Comparison of ENCODE assay signal across 8 cellular contexts in the genomic region with DNA sequence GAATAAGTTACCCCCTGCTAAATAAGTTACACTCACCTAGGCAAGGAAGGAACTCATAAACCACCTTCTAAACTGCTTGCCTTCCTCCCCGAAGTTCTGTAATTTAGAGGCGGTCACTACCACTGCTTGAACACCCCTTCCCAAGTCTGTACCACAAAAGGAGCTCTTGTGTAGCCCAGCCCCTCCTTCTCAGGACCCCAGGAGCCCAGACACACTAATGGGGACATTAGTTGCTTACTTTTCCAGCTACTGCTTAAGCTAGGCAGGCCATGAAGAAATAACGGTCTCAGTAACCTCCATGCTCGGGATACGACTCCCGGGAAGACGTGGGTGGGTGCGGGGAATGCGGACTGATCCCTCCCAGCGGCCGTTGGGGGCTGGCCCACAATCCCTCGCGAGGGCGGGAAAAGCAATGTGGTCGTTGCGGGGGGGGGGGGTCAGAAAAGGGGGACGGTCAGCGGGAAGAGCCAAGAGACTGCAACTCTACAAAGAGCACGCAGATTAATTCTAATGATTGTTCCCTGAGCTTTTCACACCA. TPM values are rescaled to one million over a fixed set of nuclear protein-coding genes. Genes with fewer than 3 reads are reported as not detected.
DNase-seq lines count a peak whose midpoint lies in the region; ATAC-seq, FAIRE-seq and TF ChIP-seq lines count a peak whose summit lies in the region.

A gene with protein sequence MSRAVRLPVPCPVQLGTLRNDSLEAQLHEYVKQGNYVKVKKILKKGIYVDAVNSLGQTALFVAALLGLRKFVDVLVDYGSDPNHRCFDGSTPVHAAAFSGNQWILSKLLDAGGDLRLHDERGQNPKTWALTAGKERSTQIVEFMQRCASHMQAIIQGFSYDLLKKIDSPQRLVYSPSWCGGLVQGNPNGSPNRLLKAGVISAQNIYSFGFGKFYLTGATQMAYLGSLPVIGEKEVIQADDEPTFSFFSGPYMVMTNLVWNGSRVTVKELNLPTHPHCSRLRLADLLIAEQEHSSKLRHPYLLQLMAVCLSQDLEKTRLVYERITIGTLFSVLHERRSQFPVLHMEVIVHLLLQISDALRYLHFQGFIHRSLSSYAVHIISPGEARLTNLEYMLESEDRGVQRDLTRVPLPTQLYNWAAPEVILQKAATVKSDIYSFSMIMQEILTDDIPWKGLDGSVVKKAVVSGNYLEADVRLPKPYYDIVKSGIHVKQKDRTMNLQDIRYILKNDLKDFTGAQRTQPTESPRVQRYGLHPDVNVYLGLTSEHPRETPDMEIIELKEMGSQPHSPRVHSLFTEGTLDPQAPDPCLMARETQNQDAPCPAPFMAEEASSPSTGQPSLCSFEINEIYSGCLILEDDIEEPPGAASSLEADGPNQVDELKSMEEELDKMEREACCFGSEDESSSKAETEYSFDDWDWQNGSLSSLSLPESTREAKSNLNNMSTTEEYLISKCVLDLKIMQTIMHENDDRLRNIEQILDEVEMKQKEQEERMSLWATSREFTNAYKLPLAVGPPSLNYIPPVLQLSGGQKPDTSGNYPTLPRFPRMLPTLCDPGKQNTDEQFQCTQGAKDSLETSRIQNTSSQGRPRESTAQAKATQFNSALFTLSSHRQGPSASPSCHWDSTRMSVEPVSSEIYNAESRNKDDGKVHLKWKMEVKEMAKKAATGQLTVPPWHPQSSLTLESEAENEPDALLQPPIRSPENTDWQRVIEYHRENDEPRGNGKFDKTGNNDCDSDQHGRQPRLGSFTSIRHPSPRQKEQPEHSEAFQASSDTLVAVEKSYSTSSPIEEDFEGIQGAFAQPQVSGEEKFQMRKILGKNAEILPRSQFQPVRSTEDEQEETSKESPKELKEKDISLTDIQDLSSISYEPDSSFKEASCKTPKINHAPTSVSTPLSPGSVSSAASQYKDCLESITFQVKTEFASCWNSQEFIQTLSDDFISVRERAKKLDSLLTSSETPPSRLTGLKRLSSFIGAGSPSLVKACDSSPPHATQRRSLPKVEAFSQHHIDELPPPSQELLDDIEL (N-terminal part only) (minus strand): TSS at position 345 of the 538 bp plus-strand sequence. CDS start 40,044 bp downstream, outside the sequence.

- no peak within 1 kb of the TSS for H2BK120ac ChIP-seq in mesenchymal stem cell (ENCODE audit: low read depth, low read length)

- H3K9me1 ChIP-seq in K562 (ENCODE audit: control insufficient read depth, insufficient read depth, low read length), result no peaks in the 10 kb centered on the region

- no peak for TF ChIP-seq EP300 in K562 (IDR thresholded peaks at IDR 0.05; ENCODE audit: low read length)

- H3K14ac ChIP-seq in mesenchymal stem cell (ENCODE audit: low read length in 2 of 2), result no peak within 1 kb of the TSS

- H3K9ac ChIP-seq in K562 (ENCODE audit: insufficient read depth in 1 of 2, low read depth in 2 of 2, low read length in 2 of 2), result peak within 1 kb of the TSS; percentile 89 to 98
- H3K9ac ChIP-seq in mesenchymal stem cell (ENCODE audit: low read length), result peak within 1 kb of the TSS; percentile 88

- no peak for TF ChIP-seq POLR2A in K562 (conservative IDR thresholded peaks at IDR 0.05)
- TF ChIP-seq POLR2A in vagina (IDR thresholded peaks at IDR 0.05), result no peak

- no peak for TF ChIP-seq RAD21 in K562 (CRISPR knock-in tag; conservative IDR thresholded peaks at IDR 0.05 in 1 of 2, IDR thresholded peaks at IDR 0.05 in 1 of 2)

- no peak for DNase-seq in cardiac muscle cell (ENCODE audit: low read depth in 1 of 2, low spot score in 1 of 2)
- DNase-seq in cardiac septum (ENCODE audit: low spot score), result no peak
- peak in 3 of 4 experiments; percentile 24 to 30 (median 29) for DNase-seq in K562 (ENCODE audit: extremely low read depth in 1 of 4, low spot score in 3 of 4)
- no peak for DNase-seq in mesenchymal stem cell
- no peak for DNase-seq in vagina (ENCODE audit: extremely low spot score in 2 of 2)
- no peak for DNase-seq in KBM-7
- no peak for DNase-seq in NCI-H69 (lab: John Stamatoyannopoulos, UW)
- DNase-seq in hepatic stellate cell (ENCODE audit: low spot score), result no peak

- H3K4me2 ChIP-seq in K562 (ENCODE audit: insufficient read depth, low read length), result peak within 1 kb of the TSS; percentile 87
- H3K4me2 ChIP-seq in mesenchymal stem cell (ENCODE audit: low read length, poor library complexity, severe bottlenecking), result peak within 1 kb of the TSS; percentile 24

- TF ChIP-seq CTCF in cardiac muscle cell (IDR thresholded peaks at IDR 0.05; ENCODE audit: low read depth, low read length) (no peak), K562 (IDR thresholded peaks at IDR 0.05 in 2 of 3, conservative IDR thresholded peaks at IDR 0.05 in 1 of 3; ENCODE audit: insufficient read depth in 2 of 3, low read depth in 1 of 3, low read length in 3 of 3) (no peak), vagina (IDR thresholded peaks at IDR 0.05) (no peak)

- WGBS in K562 (ENCODE audit: insufficient coverage, low coverage, missing lambda C conversion rate), result 67% methylated on average over 13 of the region's 19 CpGs
- 93% methylated on average over 16 of the region's 19 CpGs for WGBS in mesenchymal stem cell

- H2AFZ ChIP-seq in K562 (ENCODE audit: low read depth, low read length) (peak within 1 kb of the TSS; percentile 99), mesenchymal stem cell (ENCODE audit: low read depth, low read length) (peak within 1 kb of the TSS; percentile 97)

- POLR2A ChIA-PET in K562 (lab: Yijun Ruan, JAX), result interaction anchor here (1.0 to 4.5 kb wide), 7 partner anchors 10 to 60 kb away, joined by 3 to 41 read pairs (median 6); no protein-coding TSS in a partner anchor

- H3K4me3 ChIP-seq in cardiac muscle cell (peak within 1 kb of the TSS; percentile 25), K562 (peak within 1 kb of the TSS; percentile 52), mesenchymal stem cell (ENCODE audit: insufficient read depth in 1 of 2, low read depth in 1 of 2, low read length in 2 of 2) (peak within 1 kb of the TSS; percentile 58 to 93), vagina (peak within 1 kb of the TSS; percentile 58 to 68)

- no peak within 1 kb of the TSS for H3K23ac ChIP-seq in mesenchymal stem cell (ENCODE audit: low read length in 2 of 2)

- H2BK5ac ChIP-seq in mesenchymal stem cell (ENCODE audit: low read depth, low read length, poor library complexity, severe bottlenecking), result no peak within 1 kb of the TSS

- H2AK5ac ChIP-seq in mesenchymal stem cell (ENCODE audit: low read length, severe bottlenecking), result no peak within 1 kb of the TSS

- no peaks in the 10 kb centered on the region for H3K27me3 ChIP-seq in cardiac muscle cell
- H3K27me3 ChIP-seq in K562 (ENCODE audit: control insufficient read depth in 2 of 2, insufficient read depth in 2 of 2, low read length in 2 of 2), result no peaks in the 10 kb centered on the region
- H3K27me3 ChIP-seq in mesenchymal stem cell (ENCODE audit: control insufficient read depth in 1 of 2, insufficient read depth in 1 of 2, low read length in 2 of 2), result no peaks in the 10 kb centered on the region
- H3K27me3 ChIP-seq in vagina, result no peaks in the 10 kb centered on the region

- peak within 1 kb of the TSS; percentile 47 for H3K27ac ChIP-seq in cardiac muscle cell
- peak within 1 kb of the TSS; percentile 87 for H3K27ac ChIP-seq in K562 (ENCODE audit: extremely low read depth, low read depth, low read length)
- H3K27ac ChIP-seq in mesenchymal stem cell (ENCODE audit: low read length, poor library complexity, severe bottlenecking), result peak within 1 kb of the TSS; percentile 11
- H3K27ac ChIP-seq in vagina, result peak within 1 kb of the TSS; percentile 49

- no peak within 1 kb of the TSS for H2BK15ac ChIP-seq in mesenchymal stem cell (ENCODE audit: low read depth, poor library complexity, severe bottlenecking)

- H3K9me3 ChIP-seq in cardiac muscle cell (ENCODE audit: low read depth), result no peaks in the 10 kb centered on the region
- peaks cover 3% of the 10 kb centered on the region for H3K9me3 ChIP-seq in K562 (replicated peaks; ENCODE audit: control insufficient read depth, insufficient read depth, low read depth, low read length)
- H3K9me3 ChIP-seq in mesenchymal stem cell (ENCODE audit: control insufficient read depth, low read length), result no peaks in the 10 kb centered on the region
- no peaks in the 10 kb centered on the region for H3K9me3 ChIP-seq in vagina

- H4K20me1 ChIP-seq in K562 (replicated peaks; ENCODE audit: control insufficient read depth, insufficient read depth, low read length), result no peaks in the 10 kb centered on the region

- H4K91ac ChIP-seq in mesenchymal stem cell (ENCODE audit: low read length), result peak within 1 kb of the TSS; percentile 21

- no peaks in the 10 kb centered on the region for H3K36me3 ChIP-seq in cardiac muscle cell
- peaks cover 25% of the 10 kb centered on the region for H3K36me3 ChIP-seq in K562 (ENCODE audit: control insufficient read depth, insufficient read depth, low read length)
- peaks cover 0 to under 1% of the 10 kb centered on the region in 2 experiments for H3K36me3 ChIP-seq in mesenchymal stem cell (ENCODE audit: control insufficient read depth in 1 of 2, insufficient read depth in 2 of 2, low read depth in 1 of 2, low read length in 2 of 2)
- H3K36me3 ChIP-seq in vagina, result no peaks in the 10 kb centered on the region

- H3K79me1 ChIP-seq in mesenchymal stem cell (replicated peaks; ENCODE audit: low read length, poor library complexity, severe bottlenecking), result no peaks in the 10 kb centered on the region

- peak within 1 kb of the TSS; percentile 62 to 78 for H3K4ac ChIP-seq in mesenchymal stem cell (ENCODE audit: low read depth in 1 of 2, low read length in 2 of 2)

- H4K8ac ChIP-seq in mesenchymal stem cell (ENCODE audit: low read length), result peak within 1 kb of the TSS; percentile 80

- FAIRE-seq in K562 (lab: Jason Lieb, UNC), result no peak

- no peak within 1 kb of the TSS for H3K18ac ChIP-seq in mesenchymal stem cell (ENCODE audit: low read depth in 1 of 2, low read length in 2 of 2)

- ATAC-seq in K562, result no peak

- no peak within 1 kb of the TSS for H2BK12ac ChIP-seq in mesenchymal stem cell (ENCODE audit: low read length in 2 of 2)

- in situ Hi-C loops in K562 (cut with MboI) (no loop called here), KBM-7 (cut with MboI; ENCODE audit: low pct_unique_long_range_greater_than_20kb, low sequenced_read_pairs) (no loop called here)

- CTCF ChIA-PET in K562 (lab: Yijun Ruan, JAX; ENCODE audit: low intra/inter-chr PET ratio), result interaction anchor here (0.7 kb wide), 1 partner anchor 14 kb away, joined by 3 read pairs; no protein-coding TSS in a partner anchor

- no TSS peak for BruUV-seq in K562 (replicated peaks; lab: Mats Ljungman, UMichigan)

- H3K4me1 ChIP-seq in cardiac muscle cell (ENCODE audit: low read depth), result no peaks in the 10 kb centered on the region
- H3K4me1 ChIP-seq in K562 (replicated peaks in 1 of 2; ENCODE audit: control insufficient read depth in 2 of 2, insufficient read depth in 2 of 2, low read length in 2 of 2), result peaks cover 6% of the 10 kb centered on the region in 2 experiments
- H3K4me1 ChIP-seq in mesenchymal stem cell (ENCODE audit: control insufficient read depth, insufficient read depth, low read depth, low read length), result peaks cover 3% of the 10 kb centered on the region
- H3K4me1 ChIP-seq in vagina, result peaks cover 24% of the 10 kb centered on the region

- H3K79me2 ChIP-seq in K562 (ENCODE audit: control insufficient read depth, insufficient read depth, low read length), result peaks cover 32% of the 10 kb centered on the region

- intact Hi-C loops in cardiac septum (cut with DNase I), result loop anchor here (5.0 to 10.0 kb wide), 2 partner anchors 104 to 167 kb away; no protein-coding TSS in a partner anchor
- intact Hi-C loops in K562 (cut with micrococcal nuclease), result loop anchor here (1.0 kb wide), 1 partner anchor 60 kb away; no protein-coding TSS in a partner anchor
- intact Hi-C loops in vagina (cut with DNase I), result no loop called here

RNA-seq across cellular contexts. Expression of the gene that starts here (rescaled TPM):
- total RNA-seq in cardiac muscle cell (0.25 and 0.60 TPM in 2 replicates), cardiac septum (0.32 TPM), K562 (2014; rRNA removed) (0.04 and 0.05 TPM in 2 replicates), K562 (2014; rRNA removed; fragmentation: Illumina TruSeq; extraction: Trizol) (0.06 and 0.11 TPM in 2 replicates), K562 (2015; rRNA removed; fragmentation: Illumina TruSeq; extraction: Trizol) (0.04 TPM in 1 of 2 replicates, not detected in the other), K562 (2021) (0.09 and 0.18 TPM in 2 replicates), vagina (not detected)
- polyA plus RNA-seq in cardiac muscle cell (0.24 and 0.32 TPM in 2 replicates), K562 (2011; rRNA removed) (0.06 and 0.27 TPM in 2 replicates), K562 (2014; fragmentation: Illumina TruSeq; extraction: Trizol) (0.06 and 0.12 TPM in 2 replicates), K562 (2014; fragmentation: Nextera tagmentation; extraction: Ambion mirVana) (under 1 TPM; 0.10 to 0.11 TPM), K562 (2014; rRNA removed) (0.05 TPM in 2 replicates)
- total RNA-seq in K562 (2011; cell fraction: chromatin; rRNA removed; ENCODE audit: low replicate concordance), result 0.25 and 0.42 TPM in 2 replicates
- 0.13 and 0.17 TPM in 2 replicates for total RNA-seq in K562 (2011; cell fraction: nucleolus; rRNA removed)
- 0.15 and 0.29 TPM in 2 replicates for total RNA-seq in K562 (2011; cell fraction: nucleoplasm; rRNA removed)
- polyA plus RNA-seq in K562 (2011; cell fraction: cytosol; rRNA removed), result 0.06 and 0.40 TPM in 2 replicates
- 0.34 and 0.56 TPM in 2 replicates for polyA plus RNA-seq in K562 (2011; cell fraction: nucleus; rRNA removed)
- 0.10 and 0.12 TPM in 2 replicates for polyA plus RNA-seq in K562 (2012)
- polyA minus RNA-seq in K562 (2011; rRNA and poly(A)+ RNA removed), result 0.07 and 0.24 TPM in 2 replicates
- not detected in 2 replicates for polyA minus RNA-seq in K562 (2011; cell fraction: cytosol; rRNA and poly(A)+ RNA removed)
- polyA minus RNA-seq in K562 (2011; cell fraction: nucleus; rRNA and poly(A)+ RNA removed), result under 0.01 and 0.22 TPM in 2 replicates
- polyA plus RNA-seq in mesenchymal stem cell (2013, experiment 1 of 2), result 0.08 TPM
- polyA plus RNA-seq in mesenchymal stem cell (2013, experiment 2 of 2), result 0.08 TPM

Comparison
In these comparisons a context has a peak if more than half of its experiments do, and no peak if none do; other contexts are left out.
1. Peak in DNase-seq, H3K4me3 ChIP-seq, H3K27ac ChIP-seq, H3K9ac ChIP-seq and H3K4me2 ChIP-seq in K562; RNA of the gene not detected or under 1 TPM.
2. H3K27ac ChIP-seq: peak in every context shown above with its lines; median percentile 87 in K562; 49 in vagina; 47 in cardiac muscle cell; 11 in mesenchymal stem cell.
3. H3K4me3 ChIP-seq: peak in every context shown above with its lines; median percentile 76 in mesenchymal stem cell; 63 in vagina; 52 in K562; 25 in cardiac muscle cell.